Comparison of ENCODE assay signal across 1 cellular context in the genomic region with DNA sequence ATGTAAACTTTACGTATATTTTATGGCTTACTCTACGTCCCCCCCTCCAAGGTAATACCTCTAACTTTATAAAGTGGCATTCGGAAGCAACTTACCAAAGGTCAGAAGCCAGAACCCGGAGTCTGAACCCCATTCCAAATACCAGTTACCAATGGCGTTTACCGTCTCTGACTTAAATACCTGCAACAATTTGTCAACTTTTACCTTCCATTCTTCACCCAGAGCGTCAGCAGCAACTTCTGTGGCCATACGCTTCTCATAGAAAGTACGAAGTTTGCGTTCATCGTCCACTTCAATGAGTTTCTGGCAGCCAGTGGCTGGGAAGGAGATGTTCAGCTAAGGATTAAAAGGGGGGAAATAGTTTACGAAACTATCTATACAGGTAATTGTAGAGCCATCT.
TF ChIP-seq lines count a peak whose summit lies in the region.

No MANE protein-coding gene starts in this region.

TF ChIP-seq in H1, 55 proteins besides CTCF, POLR2A, EP300 and RAD21:
- no peak for TF ChIP-seq RXRA (IDR thresholded peaks at IDR 0.05; ENCODE audit: insufficient read depth, low read depth, low read length)
